9 cellular contexts compared by ENCODE assay signal in genomic region chr7:4713183-4713784, GRCh38. TPM values are rescaled to one million over a fixed set of nuclear protein-coding genes. Genes with fewer than 3 reads are reported as not detected.
DNase-seq lines count a peak whose midpoint lies in the region; ATAC-seq, FAIRE-seq and TF ChIP-seq lines count a peak whose summit lies in the region.
"Had no signal": no experiment of that assay in that cellular context is flagged by ENCODE, and none has a peak within 500 bp of the region (broad histone marks: within the 10 kb centered on the region; RNA-seq: fewer than 3 reads in every experiment).

No MANE protein-coding gene starts in this region.

- no peak for TF ChIP-seq CTCF in GM13977 (IDR thresholded peaks at IDR 0.05; ENCODE audit: extremely low read depth, insufficient read depth, missing control alignments)
- no peak for TF ChIP-seq CTCF in PC-3 (conservative IDR thresholded peaks at IDR 0.05; ENCODE audit: low read depth, low read length)
- TF ChIP-seq CTCF in pancreas (IDR thresholded peaks at IDR 0.05) = no peak

- CTCF ChIA-PET in HEK293T (lab: Yijun Ruan, JAX) = no interaction called here
- CTCF ChIA-PET in PC-3 (lab: Charles Lee) = no interaction called here

- 0 out of 2 replicates have a peak overlapping the region, but pooled peaks have one; percentile 8 for H3K27ac ChIP-seq in PC-3 (ENCODE audit: low read length)
- peak overlapping the region in 1 of 4 donors; percentile 31 for H3K27ac ChIP-seq in pancreas

- H4K20me1 ChIP-seq in PC-3 (ENCODE audit: low read length) = peaks cover 16% of the 10 kb centered on the region; the same call in 1 of the 2 replicates

- H3K4me3 ChIP-seq in PC-3 (ENCODE audit: low read length) = no peak overlapping the region
- H3K4me3 ChIP-seq in pancreas = no peak overlapping the region

- WGBS in pancreas, 2 donors = 91 to 94% methylated on average over 27 of the region's 27 CpGs

- in situ Hi-C loops in GM13977 (cut with MboI; ENCODE audit: low pct_unique_long_range_greater_than_20kb, low sequenced_read_pairs, unreplicated experiment) = no loop called here

- no TSS peak for BruUV-seq in PC-3 (replicated peaks; lab: Mats Ljungman, UMichigan)

- no peak overlapping the region for H2AFZ ChIP-seq in PC-3 (ENCODE audit: low read length)

- H3F3A ChIP-seq in PC-3 (ENCODE audit: low read length, unreplicated experiment) = no peaks in the 10 kb centered on the region

- POLR2A ChIA-PET in HEK293T (lab: Yijun Ruan, JAX) = interaction anchor here (0.7 to 1.2 kb wide), 4 partner anchors 10 to 72 kb away, joined by 3 read pairs; partner anchors contain the start of gene AP5Z1
- POLR2A ChIA-PET in PC-3 (lab: Charles Lee; ENCODE audit: unreplicated experiment) = interaction anchor here (1.1 kb wide), 1 partner anchor 11 kb away, joined by 3 read pairs; no protein-coding TSS in a partner anchor

- H3K4me1 ChIP-seq in PC-3 (ENCODE audit: insufficient read depth, low read length) = peaks cover 14% of the 10 kb centered on the region
- peaks cover 0 to 3% (median 0%) of the 10 kb centered on the region in 3 donors for H3K4me1 ChIP-seq in pancreas

- no peaks in the 10 kb centered on the region for H3K9me3 ChIP-seq in PC-3 (ENCODE audit: low read length)
- H3K9me3 ChIP-seq in pancreas = no peaks in the 10 kb centered on the region

- H3K36me3 ChIP-seq in PC-3 (ENCODE audit: low read depth, low read length) (no peaks in the 10 kb centered on the region), pancreas (no peaks in the 10 kb centered on the region)

- ATAC-seq in PC-3 = peak; percentile 13
- peak in 3 of 4 donors; percentile 14 to 41 (median 15) for ATAC-seq in pancreas

- H3K4me2 ChIP-seq in PC-3 (ENCODE audit: low read length) = peak overlapping the region; percentile 53

- H3K9me2 ChIP-seq in PC-3 (replicated peaks; ENCODE audit: low read length) = no peaks in the 10 kb centered on the region

- no peak for FAIRE-seq in pancreas (lab: Jason Lieb, UNC)

- H3K79me2 ChIP-seq in PC-3 (ENCODE audit: low read length) = peaks cover 78% of the 10 kb centered on the region

- DNase-seq in GM13977 (ENCODE audit: low spot score) = peak; percentile 59
- DNase-seq in HEK293T (ENCODE audit: extremely low spot score) = no peak
- no peak for DNase-seq in PC-3
- DNase-seq in pancreas = peak in 1 of 6 donors; percentile 14
- no peak for DNase-seq in NCI-H187 (lab: John Stamatoyannopoulos, UW)
- no peak for DNase-seq in activated naive CD4-positive, alpha-beta T cell (lab: John Stamatoyannopoulos, UW)
- DNase-seq in activated gamma-delta T cell treated with Interleukin-2 at 50 U/mL for 16 hours = no peak
- no peak for DNase-seq in stimulated activated CD8-positive, alpha-beta memory T cell treated with anti-CD3 and anti-CD28 coated beads, Interleukin-4, amount 100 ng/mL, for 48 hours
- DNase-seq: NCI-H1694 had no signal

- H3K9ac ChIP-seq in PC-3 (ENCODE audit: low read length) = no peak overlapping the region

- intact Hi-C loops in PC-3 (cut with micrococcal nuclease) = no loop called here
- intact Hi-C loops in pancreas (cut with DNase I) = no loop called here

- no peaks in the 10 kb centered on the region for H3K27me3 ChIP-seq in PC-3 (ENCODE audit: low read length)
- H3K27me3 ChIP-seq in pancreas = no peaks in the 10 kb centered on the region

TF ChIP-seq in HEK293T, 16 proteins besides CTCF, POLR2A, EP300 and RAD21:
- TF ChIP-seq NFRKB (IDR thresholded peaks at IDR 0.05) (no peak), L3MBTL2 (conservative IDR thresholded peaks at IDR 0.05) (peak; percentile 43; the same call in 1 of the 2 replicates), SUZ12 (IDR thresholded peaks at IDR 0.05) (no peak), ELF4 (IDR thresholded peaks at IDR 0.05) (no peak)

RNA-seq across cellular contexts. Expression of gene FOXK1, which starts 31.2 kb away (rescaled TPM):
- 13.2 and 22.8 TPM in 2 replicates for total RNA-seq in PC-3 (2014; rRNA removed)
- 10 to 100 TPM; 13.8 to 20.6 (median 17.3) TPM for total RNA-seq in pancreas
- 1 to 10 TPM; 3.9 to 8.9 TPM for polyA plus RNA-seq in pancreas
